ENCODE assay signal across 32 cellular contexts in the genomic region with DNA sequence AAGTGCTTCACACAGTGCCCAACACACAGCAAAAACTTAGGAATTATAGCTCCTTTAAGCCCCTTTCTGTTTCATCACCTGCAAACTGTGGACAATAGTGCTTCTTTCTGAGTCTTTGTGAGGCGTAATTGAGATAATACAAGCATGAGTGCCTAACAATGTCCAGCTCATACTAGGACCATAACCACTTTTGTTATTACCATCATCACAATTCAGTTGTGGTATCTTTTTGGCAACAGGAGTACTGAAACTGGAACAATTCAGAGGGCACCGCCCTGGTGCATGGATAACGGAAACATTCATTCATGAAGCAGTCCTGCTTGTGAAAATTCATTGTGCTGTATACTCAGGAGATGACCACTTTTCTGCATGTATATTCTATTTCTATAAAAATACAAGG.
"Had no signal": no experiment of that assay in that cellular context is flagged by ENCODE, and none has a peak within 500 bp of the region (broad histone marks: within the 10 kb centered on the region; RNA-seq: fewer than 3 reads in every experiment).

No MANE protein-coding gene starts in this region.

- FAIRE-seq: bronchial epithelial cell, pancreas had no signal

- H3K4me3 Mint-ChIP-seq: activated CD8-positive, alpha-beta T cell treated with anti-CD3 and anti-CD28 coated beads for 36 hours; activated T-helper 1 cell treated with anti-CD3 and anti-CD28 coated beads, Interleukin-12 subunit alpha, Interleukin-12 subunit beta, Interleukin-2, Interleukin-4 antibody, amounts not matched to agents 30 ng/mL and 10 ng/mL and 1 ng/mL, durations not matched to agents 14 hours and 24 hours and 36 hours; central memory CD8-positive, alpha-beta T cell; dendritic cell treated with granulocyte-macrophage colony-stimulating factor and Interleukin-4, amounts not matched to agents 40 ng/mL and 50 ng/mL, for 4 days; endodermal cell; naive thymus-derived CD4-positive, alpha-beta T cell; stimulated activated naive B cell treated with anti-CD40 and anti-IgM and Interleukin-4, amounts not matched to agents 10 μg/mL and 1 μg/mL and 100 μg/mL, for 72 hours; T-helper 17 cell had no signal

- H3K36me3 ChIP-seq: prostate gland had no signal

- H3K4me3 ChIP-seq: esophagus muscularis mucosa, heart left ventricle, pancreas, prostate gland, skin epidermis, testis, upper lobe of left lung, vagina had no signal

- H3K27me3 ChIP-seq: esophagus muscularis mucosa, foreskin keratinocyte, heart left ventricle, pancreas, testis, upper lobe of left lung, vagina had no signal

- H3K4me1 ChIP-seq: esophagus muscularis mucosa, foreskin keratinocyte, pancreas, prostate gland, testis, upper lobe of left lung, vagina had no signal

- H3K27ac Mint-ChIP-seq: activated CD8-positive, alpha-beta T cell treated with anti-CD3 and anti-CD28 coated beads for 36 hours; activated T-helper 1 cell treated with anti-CD3 and anti-CD28 coated beads, Interleukin-12 subunit alpha, Interleukin-12 subunit beta, Interleukin-2, Interleukin-4 antibody, amounts not matched to agents 30 ng/mL and 10 ng/mL and 1 ng/mL, durations not matched to agents 14 hours and 24 hours and 36 hours; dendritic cell treated with granulocyte-macrophage colony-stimulating factor and Interleukin-4, amounts not matched to agents 40 ng/mL and 50 ng/mL, for 4 days; naive thymus-derived CD4-positive, alpha-beta T cell; T-helper 17 cell had no signal

- H3K27me3 Mint-ChIP-seq: activated CD8-positive, alpha-beta T cell treated with anti-CD3 and anti-CD28 coated beads for 36 hours; central memory CD8-positive, alpha-beta T cell; dendritic cell treated with granulocyte-macrophage colony-stimulating factor and Interleukin-4, amounts not matched to agents 40 ng/mL and 50 ng/mL, for 4 days; naive thymus-derived CD4-positive, alpha-beta T cell; stimulated activated naive B cell treated with anti-CD40 and anti-IgM and Interleukin-4, amounts not matched to agents 10 μg/mL and 1 μg/mL and 100 μg/mL, for 72 hours; T-helper 17 cell had no signal

- H3K9me3 Mint-ChIP-seq: activated CD8-positive, alpha-beta T cell treated with anti-CD3 and anti-CD28 coated beads for 36 hours; activated T-helper 1 cell treated with anti-CD3 and anti-CD28 coated beads, Interleukin-12 subunit alpha, Interleukin-12 subunit beta, Interleukin-2, Interleukin-4 antibody, amounts not matched to agents 30 ng/mL and 10 ng/mL and 1 ng/mL, durations not matched to agents 14 hours and 24 hours and 36 hours; central memory CD8-positive, alpha-beta T cell; dendritic cell treated with granulocyte-macrophage colony-stimulating factor and Interleukin-4, amounts not matched to agents 40 ng/mL and 50 ng/mL, for 4 days; endodermal cell; naive thymus-derived CD4-positive, alpha-beta T cell; stimulated activated naive B cell treated with anti-CD40 and anti-IgM and Interleukin-4, amounts not matched to agents 10 μg/mL and 1 μg/mL and 100 μg/mL, for 72 hours had no signal

- H3K9me3 ChIP-seq: esophagus muscularis mucosa, heart left ventricle, pancreas, prostate gland, testis, upper lobe of left lung, vagina had no signal

- ATAC-seq: activated CD8-positive, alpha-beta T cell treated with anti-CD3 and anti-CD28 coated beads for 36 hours; foreskin keratinocyte; heart left ventricle; naive thymus-derived CD4-positive, alpha-beta T cell; pancreas; sciatic nerve; SK-N-SH treated with all-trans-retinoic acid at 6 μM for 48 hours; stimulated activated naive B cell treated with anti-CD40 and anti-IgM and Interleukin-4, amounts not matched to agents 10 μg/mL and 1 μg/mL and 100 μg/mL, for 72 hours; T-helper 17 cell had no signal

- H3K27ac ChIP-seq: esophagus muscularis mucosa, foreskin keratinocyte, heart left ventricle, pancreas, prostate gland, skin epidermis, testis, upper lobe of left lung, vagina had no signal

- DNase-seq: activated CD4-positive, CD25-positive, alpha-beta regulatory T cell treated with anti-CD3 and anti-CD28 coated beads, Interleukin-2, amount 50 U/mL, for 72 hours; activated CD8-positive, alpha-beta T cell treated with anti-CD3 and anti-CD28 coated beads for 36 hours; activated gamma-delta T cell; activated naive CD4-positive, alpha-beta T cell treated with anti-CD3 and anti-CD28 coated beads, Interleukin-2, amount 50 U/mL, for 16 hours; activated T-cell treated with anti-CD3 and anti-CD28 coated beads for 4 hours; anterior cingulate cortex; endodermal cell; foreskin keratinocyte; heart left ventricle; hypothalamus; midbrain; naive thymus-derived CD4-positive, alpha-beta T cell; nucleus accumbens; pancreas; retina; stimulated activated CD4-positive, alpha-beta T cell treated with anti-CD3 and anti-CD28 coated beads, Interleukin-12 subunit alpha, Interleukin-12 subunit beta, amount 100 ng/mL, for 4 hours; stimulated activated CD4-positive, alpha-beta T cell treated with anti-CD3 and anti-CD28 coated beads, Interleukin-4, amount 100 ng/mL, for 4 hours; stimulated activated CD8-positive, alpha-beta memory T cell treated with anti-CD3 and anti-CD28 coated beads, Interleukin-4, amount 100 ng/mL, for 48 hours; stimulated activated naive B cell treated with anti-CD40 and anti-IgM and Interleukin-4, amounts not matched to agents 10 μg/mL and 1 μg/mL and 100 μg/mL, for 72 hours; T-helper 17 cell; testis; upper lobe of left lung had no signal
